13 cellular contexts compared by ENCODE assay signal in genomic region chr16:88766975-88767374, GRCh38. TPM values are rescaled to one million over a fixed set of nuclear protein-coding genes. Genes with fewer than 3 reads are reported as not detected.
DNase-seq lines count a peak whose midpoint lies in the region; ATAC-seq lines count a peak whose summit lies in the region.
"Had no signal": no experiment of that assay in that cellular context is flagged by ENCODE, and none has a peak within 500 bp of the region (broad histone marks: within the 10 kb centered on the region; RNA-seq: fewer than 3 reads in every experiment).

No MANE protein-coding gene starts in this region.

- peaks cover 0 to 25% (median 15%) of the 10 kb centered on the region in 5 donors for H3K36me3 ChIP-seq in subcutaneous abdominal adipose tissue (ENCODE audit: control insufficient read depth in 5 of 5, insufficient read depth in 5 of 5, low read length in 5 of 5)
- H3K36me3 ChIP-seq: prostate gland had no signal

- no peak overlapping the region for H3K4me3 ChIP-seq in subcutaneous abdominal adipose tissue (ENCODE audit: low read depth in 1 of 5, low read length in 5 of 5)
- H3K4me3 ChIP-seq: A549, prostate gland, tibial artery had no signal

- no peaks in the 10 kb centered on the region for H3K27me3 Mint-ChIP-seq in activated CD4-positive, alpha-beta memory T cell treated with anti-CD3 and anti-CD28 coated beads for 36 hours
- no peaks in the 10 kb centered on the region for H3K27me3 Mint-ChIP-seq in activated CD4-positive, alpha-beta memory T cell treated with anti-CD3 and anti-CD28 coated beads, Interleukin-2, amount 10 ng/mL, durations not matched to agents 7 days and 5 days
- H3K27me3 Mint-ChIP-seq in T-helper 17 cell: no peaks in the 10 kb centered on the region
- peaks cover 0 to 9% (median 6%) of the 10 kb centered on the region in 3 donors for H3K27me3 Mint-ChIP-seq in immature natural killer cell (ENCODE audit: low read depth in 3 of 3)

- no peak overlapping the region for H3K4me3 Mint-ChIP-seq in activated CD4-positive, alpha-beta memory T cell treated with anti-CD3 and anti-CD28 coated beads for 36 hours
- no peak overlapping the region for H3K4me3 Mint-ChIP-seq in activated CD4-positive, alpha-beta memory T cell treated with anti-CD3 and anti-CD28 coated beads, Interleukin-2, amount 10 ng/mL, durations not matched to agents 7 days and 5 days
- peak overlapping the region; percentile 66 for H3K4me3 Mint-ChIP-seq in T-helper 17 cell
- peak overlapping the region in 2 of 5 donors; percentile 49 to 60 for H3K4me3 Mint-ChIP-seq in immature natural killer cell
- H3K4me3 Mint-ChIP-seq: activated naive CD4-positive, alpha-beta T cell treated with anti-CD3 and anti-CD28 coated beads for 36 hours had no signal

- no peaks in the 10 kb centered on the region for H3K9me3 ChIP-seq in T-helper 17 cell (ENCODE audit: control insufficient read depth, low read length, poor library complexity, severe bottlenecking)
- H3K9me3 ChIP-seq in subcutaneous abdominal adipose tissue (ENCODE audit: control insufficient read depth in 5 of 5, low read length in 5 of 5): no peaks in the 10 kb centered on the region
- H3K9me3 ChIP-seq: A549, prostate gland, tibial artery had no signal

- intact Hi-C loops in activated CD4-positive, alpha-beta memory T cell treated with anti-CD3 and anti-CD28 coated beads for 36 hours (cut with micrococcal nuclease): no loop called here

- H3K27ac ChIP-seq in subcutaneous abdominal adipose tissue (ENCODE audit: low read depth, low read length): peak overlapping the region; percentile 77

- H3K4me1 Mint-ChIP-seq in activated CD4-positive, alpha-beta memory T cell treated with anti-CD3 and anti-CD28 coated beads for 36 hours (ENCODE audit: low read depth): peaks cover 40% of the 10 kb centered on the region
- H3K4me1 Mint-ChIP-seq in activated CD4-positive, alpha-beta memory T cell treated with anti-CD3 and anti-CD28 coated beads, Interleukin-2, amount 10 ng/mL, durations not matched to agents 7 days and 5 days: peaks cover 38% of the 10 kb centered on the region
- H3K4me1 Mint-ChIP-seq in T-helper 17 cell (peaks cover 18% of the 10 kb centered on the region), immature natural killer cell (peaks cover 49 to 51% of the 10 kb centered on the region in 2 donors)

- no peaks in the 10 kb centered on the region for H3K9me3 Mint-ChIP-seq in activated CD4-positive, alpha-beta memory T cell treated with anti-CD3 and anti-CD28 coated beads for 36 hours
- H3K9me3 Mint-ChIP-seq in activated CD4-positive, alpha-beta memory T cell treated with anti-CD3 and anti-CD28 coated beads, Interleukin-2, amount 10 ng/mL, durations not matched to agents 7 days and 5 days: no peaks in the 10 kb centered on the region
- no peaks in the 10 kb centered on the region for H3K9me3 Mint-ChIP-seq in immature natural killer cell
- H3K9me3 Mint-ChIP-seq: activated naive CD4-positive, alpha-beta T cell treated with anti-CD3 and anti-CD28 coated beads for 36 hours had no signal

- H3K4me1 ChIP-seq in subcutaneous abdominal adipose tissue (ENCODE audit: control insufficient read depth in 5 of 5, insufficient read depth in 5 of 5, low read length in 5 of 5): peaks cover 13 to 90% (median 69%) of the 10 kb centered on the region in 5 donors

- no peak for DNase-seq in activated CD4-positive, alpha-beta memory T cell treated with anti-CD3 and anti-CD28 coated beads for 36 hours
- no peak for DNase-seq in activated CD4-positive, alpha-beta memory T cell treated with anti-CD3 and anti-CD28 coated beads, Interleukin-2, amount 10 ng/mL, durations not matched to agents 7 days and 5 days
- DNase-seq in T-helper 17 cell: no peak
- DNase-seq in immature natural killer cell: no peak
- DNase-seq in GM19240 (ENCODE audit: insufficient read length, low spot score): no peak
- DNase-seq in SIG-M5 (lab: John Stamatoyannopoulos, UW): no peak
- DNase-seq: activated naive CD4-positive, alpha-beta T cell treated with anti-CD3 and anti-CD28 coated beads for 36 hours; tibial artery had no signal

- CTCF ChIA-PET in activated CD4-positive, alpha-beta memory T cell treated with anti-CD3 and anti-CD28 coated beads for 36 hours (lab: Charles Lee): interaction anchor here (0.8 to 3.0 kb wide), 4 partner anchors 13 to 33 kb away, joined by 3 to 23 read pairs (median 5); no protein-coding TSS in a partner anchor
- CTCF ChIA-PET in activated CD4-positive, alpha-beta memory T cell treated with anti-CD3 and anti-CD28 coated beads, Interleukin-2, amount 10 ng/mL, durations not matched to agents 7 days and 5 days (lab: Charles Lee): no interaction called here

- peak overlapping the region in 2 of 5 donors; percentile 6 to 62 for H3K9ac ChIP-seq in subcutaneous abdominal adipose tissue (ENCODE audit: low read length in 5 of 5)

- H3K36me3 Mint-ChIP-seq in activated CD4-positive, alpha-beta memory T cell treated with anti-CD3 and anti-CD28 coated beads for 36 hours: no peaks in the 10 kb centered on the region
- H3K36me3 Mint-ChIP-seq in activated CD4-positive, alpha-beta memory T cell treated with anti-CD3 and anti-CD28 coated beads, Interleukin-2, amount 10 ng/mL, durations not matched to agents 7 days and 5 days (ENCODE audit: low read depth): peaks cover 18% of the 10 kb centered on the region
- H3K36me3 Mint-ChIP-seq in T-helper 17 cell (ENCODE audit: low read depth) (no peaks in the 10 kb centered on the region), immature natural killer cell (no peaks in the 10 kb centered on the region)

- H3K27ac Mint-ChIP-seq in activated CD4-positive, alpha-beta memory T cell treated with anti-CD3 and anti-CD28 coated beads for 36 hours: peak overlapping the region; percentile 6
- H3K27ac Mint-ChIP-seq in activated CD4-positive, alpha-beta memory T cell treated with anti-CD3 and anti-CD28 coated beads, Interleukin-2, amount 10 ng/mL, durations not matched to agents 7 days and 5 days: no peak overlapping the region
- peak overlapping the region; percentile 6 for H3K27ac Mint-ChIP-seq in T-helper 17 cell
- H3K27ac Mint-ChIP-seq in immature natural killer cell: peak overlapping the region in 4 of 6 donors; percentile 30 to 90 (median 61)
- H3K27ac Mint-ChIP-seq: activated naive CD4-positive, alpha-beta T cell treated with anti-CD3 and anti-CD28 coated beads for 36 hours had no signal

- ATAC-seq in T-helper 17 cell: no peak
- ATAC-seq in GM21360 (IDR thresholded peaks at IDR 0.05; ENCODE audit: unreplicated experiment): no peak
- ATAC-seq: A549, Right ventricle myocardium inferior had no signal

- POLR2A ChIA-PET in activated CD4-positive, alpha-beta memory T cell treated with anti-CD3 and anti-CD28 coated beads for 36 hours (lab: Charles Lee): interaction anchor here (0.6 to 1.1 kb wide), 2 partner anchors 19 to 90 kb away, joined by 3 to 4 read pairs; partner anchors contain the start of genes GALNS and TRAPPC2L
- POLR2A ChIA-PET in activated CD4-positive, alpha-beta memory T cell treated with anti-CD3 and anti-CD28 coated beads, Interleukin-2, amount 10 ng/mL, durations not matched to agents 7 days and 5 days (lab: Charles Lee): interaction anchor here (1.2 to 1.9 kb wide), 5 partner anchors 14 to 130 kb away, joined by 3 to 6 read pairs (median 4); no protein-coding TSS in a partner anchor

- no peaks in the 10 kb centered on the region for H3K27me3 ChIP-seq in subcutaneous abdominal adipose tissue (ENCODE audit: control insufficient read depth in 5 of 5, insufficient read depth in 4 of 5, low read length in 5 of 5)
- H3K27me3 ChIP-seq: tibial artery had no signal

RNA-seq across cellular contexts. Expression of gene PIEZO1, which starts 18.0 kb away (rescaled TPM):
- 100 to 1,000 TPM; 221 to 234 TPM for total RNA-seq in activated CD4-positive, alpha-beta memory T cell treated with anti-CD3 and anti-CD28 coated beads for 36 hours
- 100 to 1,000 TPM; 308 to 323 TPM for total RNA-seq in activated CD4-positive, alpha-beta memory T cell treated with anti-CD3 and anti-CD28 coated beads, Interleukin-2, amount 10 ng/mL, durations not matched to agents 7 days and 5 days
- 100 to 1,000 TPM; 272 to 318 TPM for total RNA-seq in T-helper 17 cell
- 10 to 100 TPM in 2 of 3 donors, 1 to 10 TPM in 1; 5.2 to 41.2 (median 13.1) TPM for polyA plus RNA-seq in immature natural killer cell

RNA-seq across cellular contexts. Expression of gene CDT1, which starts 36.6 kb away (rescaled TPM):
- 100 to 1,000 TPM; 169 to 183 TPM for total RNA-seq in activated CD4-positive, alpha-beta memory T cell treated with anti-CD3 and anti-CD28 coated beads for 36 hours
- 100 to 1,000 TPM; 133 to 137 TPM for total RNA-seq in activated CD4-positive, alpha-beta memory T cell treated with anti-CD3 and anti-CD28 coated beads, Interleukin-2, amount 10 ng/mL, durations not matched to agents 7 days and 5 days
- total RNA-seq in T-helper 17 cell: 1 to 10 TPM in 1 of 2 donors, under 1 TPM in 1; 0.42 to 1.3 TPM
- 1 to 10 TPM in 2 of 3 donors, not detected in 1; 1.3 to 3.1 TPM for polyA plus RNA-seq in immature natural killer cell

RNA-seq across cellular contexts. Expression of gene APRT, which starts 44.8 kb away (rescaled TPM):
- 100 to 1,000 TPM; 270 to 272 TPM for total RNA-seq in activated CD4-positive, alpha-beta memory T cell treated with anti-CD3 and anti-CD28 coated beads for 36 hours
- total RNA-seq in activated CD4-positive, alpha-beta memory T cell treated with anti-CD3 and anti-CD28 coated beads, Interleukin-2, amount 10 ng/mL, durations not matched to agents 7 days and 5 days: 100 to 1,000 TPM; 129 to 136 TPM
- total RNA-seq in T-helper 17 cell: 100 to 1,000 TPM; 130 to 158 TPM
- polyA plus RNA-seq in immature natural killer cell: 100 to 1,000 TPM; 432 to 476 (median 450) TPM

Comparison
In these comparisons a context has a peak if more than half of its experiments do, and no peak if none do; other contexts are left out.
1. RNA of gene CDT1, which starts 36.6 kb away (total RNA-seq): 169 to 183 TPM in activated CD4-positive, alpha-beta memory T cell treated with anti-CD3 and anti-CD28 coated beads for 36 hours and 133 to 137 TPM in activated CD4-positive, alpha-beta memory T cell treated with anti-CD3 and anti-CD28 coated beads, Interleukin-2, amount 10 ng/mL, durations not matched to agents 7 days and 5 days; 0.42 to 1.3 TPM in T-helper 17 cell; every median in the first group is over 10 times any median in the second.